In the genomic region with DNA sequence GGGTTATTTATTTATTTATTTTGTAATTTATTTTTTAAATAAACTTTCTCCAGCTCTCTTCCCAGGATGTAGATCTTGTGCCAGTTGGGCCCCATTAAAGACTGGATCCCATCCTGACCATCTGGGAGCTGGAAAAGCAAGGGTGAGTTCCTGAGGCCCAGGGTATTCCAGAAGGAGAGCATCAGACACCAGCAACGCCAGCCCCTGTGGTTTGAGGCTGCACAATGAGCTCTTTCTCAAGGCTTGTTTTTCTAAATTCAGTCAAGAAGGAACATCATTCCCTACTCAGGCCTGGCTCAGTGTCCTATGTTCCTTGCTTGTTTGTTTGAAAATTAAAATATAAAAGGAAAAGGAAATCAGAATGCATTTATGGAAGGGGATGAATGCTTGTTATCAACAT, we compare ENCODE assay signal across 23 cellular contexts.
"Had no signal": no experiment of that assay in that cellular context is flagged by ENCODE, and none has a peak within 500 bp of the region (broad histone marks: within the 10 kb centered on the region; RNA-seq: fewer than 3 reads in every experiment).

No MANE protein-coding gene starts in this region.

- H3K27ac Mint-ChIP-seq: activated B cell treated with CpG ODN at 0.5 μM for 24 hours; activated naive CD4-positive, alpha-beta T cell treated with anti-CD3 and anti-CD28 coated beads for 36 hours; activated naive CD8-positive, alpha-beta T cell treated with anti-CD3 and anti-CD28 coated beads, Interleukin-2, amount 10 ng/mL, durations not matched to agents 7 days and 5 days; endodermal cell; naive thymus-derived CD4-positive, alpha-beta T cell; neural progenitor cell; T-helper 17 cell had no signal

- H3K4me1 Mint-ChIP-seq: activated naive CD8-positive, alpha-beta T cell treated with anti-CD3 and anti-CD28 coated beads, Interleukin-2, amount 10 ng/mL, durations not matched to agents 7 days and 5 days; endodermal cell; T-helper 17 cell had no signal

- ATAC-seq: naive thymus-derived CD4-positive, alpha-beta T cell; T-helper 17 cell; upper lobe of right lung had no signal

- H3K4me3 ChIP-seq: esophagus squamous epithelium, neural progenitor cell, thyroid gland, upper lobe of right lung had no signal

- DNase-seq: activated B cell treated with CpG ODN at 0.5 μM for 24 hours; activated CD4-positive, alpha-beta T cell treated with anti-CD3 and anti-CD28 coated beads for 4 hours; activated CD4-positive, alpha-beta T cell treated with anti-CD3 and anti-CD28 coated beads, Interleukin-2, amount 50 U/mL, for 48 hours; activated naive CD4-positive, alpha-beta T cell treated with anti-CD3 and anti-CD28 coated beads for 36 hours; activated naive CD8-positive, alpha-beta T cell treated with anti-CD3 and anti-CD28 coated beads, Interleukin-2, amount 10 ng/mL, durations not matched to agents 7 days and 5 days; activated T-cell treated with anti-CD3 and anti-CD28 coated beads, Interleukin-2, amount 50 U/mL, for 48 hours; amniotic stem cell; cerebellar nuclear complex; cortex of kidney; endodermal cell; esophagus squamous epithelium; hippocampal formation; mesendoderm; naive thymus-derived CD4-positive, alpha-beta T cell; posterior cingulate gyrus; stimulated activated CD4-positive, alpha-beta T cell treated with anti-CD3 and anti-CD28 coated beads, Interleukin-4, amount 100 ng/mL, for 24 hours; stimulated activated naive CD4-positive, alpha-beta T cell treated with Interleukin-2 at 50 U/mL for 16 hours; SW 1271; T-helper 17 cell; thyroid gland; upper lobe of right lung had no signal

- H3K36me3 ChIP-seq: esophagus squamous epithelium, neural progenitor cell, thyroid gland, upper lobe of right lung had no signal

- H3K4me3 Mint-ChIP-seq: activated B cell treated with CpG ODN at 0.5 μM for 24 hours; activated naive CD4-positive, alpha-beta T cell treated with anti-CD3 and anti-CD28 coated beads for 36 hours; activated naive CD8-positive, alpha-beta T cell treated with anti-CD3 and anti-CD28 coated beads, Interleukin-2, amount 10 ng/mL, durations not matched to agents 7 days and 5 days; endodermal cell; naive thymus-derived CD4-positive, alpha-beta T cell; neural progenitor cell; T-helper 17 cell had no signal

- H3K36me3 Mint-ChIP-seq: activated naive CD8-positive, alpha-beta T cell treated with anti-CD3 and anti-CD28 coated beads, Interleukin-2, amount 10 ng/mL, durations not matched to agents 7 days and 5 days; naive thymus-derived CD4-positive, alpha-beta T cell; neural progenitor cell had no signal

- H3K27me3 Mint-ChIP-seq: activated B cell treated with CpG ODN at 0.5 μM for 24 hours had no signal

- H3K9ac ChIP-seq: neural progenitor cell had no signal

- FAIRE-seq: bronchial epithelial cell had no signal

- H3K9me3 Mint-ChIP-seq: activated naive CD4-positive, alpha-beta T cell treated with anti-CD3 and anti-CD28 coated beads for 36 hours; endodermal cell; naive thymus-derived CD4-positive, alpha-beta T cell; neural progenitor cell had no signal

- H3K4me1 ChIP-seq: esophagus squamous epithelium, neural progenitor cell, thyroid gland, upper lobe of right lung had no signal

- H3K9me3 ChIP-seq: esophagus squamous epithelium, thyroid gland, upper lobe of right lung had no signal

- H3K27me3 ChIP-seq: esophagus squamous epithelium, neural progenitor cell, thyroid gland, upper lobe of right lung had no signal

- H3K27ac ChIP-seq: neural progenitor cell, thyroid gland, upper lobe of right lung had no signal
